ENCODE assay signal across 1 cellular context in genomic region chr22:21881841-21882753, GRCh38.
A peak's percentile ranks its signal among the peaks of the same experiment; 100 is the strongest.
TF ChIP-seq lines count a peak whose summit lies in the region.

No MANE protein-coding gene starts in this region.

TF ChIP-seq in K562, 482 proteins besides CTCF, POLR2A, EP300 and RAD21 (continued from another document and continues in another):
- TF ChIP-seq MBD1 (CRISPR knock-in tag; IDR thresholded peaks at IDR 0.05) (0 out of 2 replicates have a peak, but pooled peaks have one; percentile 20), ZNF408 (CRISPR knock-in tag; IDR thresholded peaks at IDR 0.05; ENCODE audit: low read depth) (no peak), ZNF3 (CRISPR knock-in tag; IDR thresholded peaks at IDR 0.05) (no peak), PREB (CRISPR knock-in tag; IDR thresholded peaks at IDR 0.05) (0 out of 2 replicates have a peak, but pooled peaks have one; percentile 59), PBX2 (CRISPR knock-in tag; IDR thresholded peaks at IDR 0.05; ENCODE audit: low read depth) (no peak), PBX2 (tag; conservative IDR thresholded peaks at IDR 0.05; ENCODE audit: low read depth) (no peak), RCOR1 (IDR thresholded peaks at IDR 0.05; ENCODE audit: borderline replicate concordance in 1 of 2, low read depth in 2 of 2, low read length in 2 of 2) (no peak; a peak in 1 of 4 replicates), CBX8 (IDR thresholded peaks at IDR 0.05; ENCODE audit: borderline replicate concordance, extremely low read depth, low read depth, low read length, poor library complexity, severe bottlenecking) (no peak), ZNF511 (CRISPR knock-in tag; IDR thresholded peaks at IDR 0.05) (peak; percentile 78; the same call in 1 of the 2 replicates), TCF7L2 (IDR thresholded peaks at IDR 0.05; ENCODE audit: low read depth, low read length) (no peak), ZBTB7A (IDR thresholded peaks at IDR 0.05; ENCODE audit: borderline replicate concordance, control insufficient read depth, low read depth, low read length) (0 out of 2 replicates have a peak, but pooled peaks have one; percentile 39), ZNF224 (CRISPR knock-in tag; IDR thresholded peaks at IDR 0.05) (no peak), ASH1L (IDR thresholded peaks at IDR 0.05; ENCODE audit: borderline replicate concordance, low read depth, partially characterized antibody) (no peak), YBX1 (IDR thresholded peaks at IDR 0.05) (no peak), POLR3G (IDR thresholded peaks at IDR 0.05; ENCODE audit: extremely low read depth, insufficient read length, insufficient replicate concordance) (no peak), FOXO4 (CRISPR knock-in tag; IDR thresholded peaks at IDR 0.05) (0 out of 2 replicates have a peak, but pooled peaks have one; percentile 21), SAFB (IDR thresholded peaks at IDR 0.05; ENCODE audit: borderline replicate concordance, low read depth, low read length) (no peak), E2F4 (CRISPR knock-in tag; IDR thresholded peaks at IDR 0.05; ENCODE audit: low read depth) (peak; percentile 64; the same call in 1 of the 2 replicates), CBFA2T3 (IDR thresholded peaks at IDR 0.05) (no peak), TAF15 (IDR thresholded peaks at IDR 0.05; ENCODE audit: low read depth, low read length) (no peak), ZNF184 (CRISPR knock-in tag; IDR thresholded peaks at IDR 0.05) (no peak), ZNF395 (CRISPR knock-in tag; IDR thresholded peaks at IDR 0.05) (no peak), HDGF (IDR thresholded peaks at IDR 0.05) (no peak), TBL1XR1 (IDR thresholded peaks at IDR 0.05; ENCODE audit: low read length in 2 of 2) (no peak), MYNN (IDR thresholded peaks at IDR 0.05) (no peak), MYNN (CRISPR knock-in tag; IDR thresholded peaks at IDR 0.05) (no peak), DNMT1 (IDR thresholded peaks at IDR 0.05) (no peak), MBD2 (IDR thresholded peaks at IDR 0.05; ENCODE audit: borderline replicate concordance, low read depth) (no peak), THRA (IDR thresholded peaks at IDR 0.05) (no peak), HBP1 (CRISPR knock-in tag; IDR thresholded peaks at IDR 0.05) (peak; percentile 74; the same call in 1 of the 2 replicates), SMARCC2 (IDR thresholded peaks at IDR 0.05; ENCODE audit: low read depth) (no peak), PTTG1 (tag; IDR thresholded peaks at IDR 0.05; ENCODE audit: low read depth) (no peak), ELF4 (CRISPR knock-in tag; IDR thresholded peaks at IDR 0.05) (peak; percentile 84), MAX (CRISPR knock-in tag; IDR thresholded peaks at IDR 0.05) (peak; percentile 74), DEAF1 (CRISPR knock-in tag; IDR thresholded peaks at IDR 0.05) (no peak), ID3 (CRISPR knock-in tag; IDR thresholded peaks at IDR 0.05) (no peak), ID3 (tag; IDR thresholded peaks at IDR 0.05) (no peak), TGIF2 (CRISPR knock-in tag; IDR thresholded peaks at IDR 0.05) (peak; percentile 27; the same call in 1 of the 2 replicates), HSF4 (CRISPR knock-in tag; IDR thresholded peaks at IDR 0.05; ENCODE audit: borderline replicate concordance) (no peak), ELK1 (CRISPR knock-in tag; IDR thresholded peaks at IDR 0.05) (peak; percentile 81; the same call in 1 of the 2 replicates), ZNF24 (IDR thresholded peaks at IDR 0.05) (no peak), ZNF280A (IDR thresholded peaks at IDR 0.05; ENCODE audit: low read depth, partially characterized antibody) (no peak), NFXL1 (CRISPR knock-in tag; IDR thresholded peaks at IDR 0.05) (0 out of 2 replicates have a peak, but pooled peaks have one; percentile 9), POLR2AphosphoS5 (IDR thresholded peaks at IDR 0.05; ENCODE audit: control insufficient read depth, insufficient read depth, low read depth, low read length) (no peak), NFE2 (IDR thresholded peaks at IDR 0.05; ENCODE audit: low read depth) (no peak), SMAD3 (CRISPR knock-in tag; conservative IDR thresholded peaks at IDR 0.05) (no peak)
